ENCODE assay signal across 15 cellular contexts in the genomic region with DNA sequence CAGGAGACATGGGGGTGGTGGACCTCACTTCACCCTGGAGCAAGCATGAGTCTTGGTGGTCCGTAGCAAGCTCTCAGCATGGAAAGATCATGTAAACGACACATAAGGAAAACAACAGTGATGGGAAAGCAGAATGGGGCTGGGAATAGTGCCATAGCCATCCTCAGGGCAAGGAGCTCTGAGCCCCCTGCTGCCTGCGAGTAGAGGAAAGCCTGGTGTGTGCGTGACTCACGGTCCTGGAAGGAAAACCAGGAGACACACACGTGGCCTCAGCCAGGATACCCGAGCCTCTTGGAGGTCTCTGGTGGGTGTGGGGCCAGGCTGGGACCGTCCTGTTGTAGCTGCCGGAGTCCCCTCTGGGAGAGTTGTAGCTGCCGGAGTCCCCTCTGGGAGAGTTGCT. TPM values are rescaled to one million over a fixed set of nuclear protein-coding genes. Genes with fewer than 3 reads are reported as not detected.
DNase-seq lines count a peak whose midpoint lies in the region; ATAC-seq and TF ChIP-seq lines count a peak whose summit lies in the region.
"Had no signal": no experiment of that assay in that cellular context is flagged by ENCODE, and none has a peak within 500 bp of the region (broad histone marks: within the 10 kb centered on the region; RNA-seq: fewer than 3 reads in every experiment).

No MANE protein-coding gene starts in this region.

- H3K4me1 ChIP-seq in lower lobe of right lung = peaks cover 9% of the 10 kb centered on the region

- H3K9me3 Mint-ChIP-seq in endothelial cell (ENCODE audit: unreplicated experiment) = no peaks in the 10 kb centered on the region

- H3K27me3 ChIP-seq in lower lobe of right lung (ENCODE audit: low read depth) = no peaks in the 10 kb centered on the region
- H3K27me3 ChIP-seq: dorsolateral prefrontal cortex had no signal

- peaks cover 22% of the 10 kb centered on the region for H3K27me3 Mint-ChIP-seq in endothelial cell (ENCODE audit: unreplicated experiment)

- peaks cover 30% of the 10 kb centered on the region for H3K4me1 Mint-ChIP-seq in endothelial cell (ENCODE audit: unreplicated experiment)
- H3K4me1 Mint-ChIP-seq: GM23338 had no signal

- peaks cover 60% of the 10 kb centered on the region for H3K36me3 Mint-ChIP-seq in endothelial cell (ENCODE audit: low read depth, unreplicated experiment)

- ATAC-seq in lower lobe of right lung (no peak), HG02885 (IDR thresholded peaks at IDR 0.05; ENCODE audit: poor library complexity, unreplicated experiment) (no peak), GM21526 (IDR thresholded peaks at IDR 0.05; ENCODE audit: low FRiP score, unreplicated experiment) (no peak)
- ATAC-seq: GM23338 had no signal

- peak overlapping the region; percentile 89 for H3K4me3 Mint-ChIP-seq in endothelial cell (ENCODE audit: unreplicated experiment)
- H3K4me3 Mint-ChIP-seq: GM23338 had no signal

- DNase-seq in AG08396 (ENCODE audit: low spot score) (peak; percentile 64), HT1080 (ENCODE audit: low read depth) (peak; percentile 56), endothelial cell (ENCODE audit: low spot score) (no peak), lower lobe of right lung (no peak), NCI-H748 (lab: John Stamatoyannopoulos, UW; ENCODE audit: unreplicated experiment) (no peak), kidney glomerular epithelial cell (lab: John Stamatoyannopoulos, UW) (no peak)
- DNase-seq: activated CD4-positive, CD25-positive, alpha-beta regulatory T cell; COR-L47; mesendoderm; NCI-H1105 treated with DMSO at 0.1 percent for 48 hours had no signal

- intact Hi-C loops in lower lobe of right lung (cut with DNase I) = no loop called here

- H3K27ac Mint-ChIP-seq in endothelial cell (ENCODE audit: unreplicated experiment) = peak overlapping the region; percentile 72
- H3K27ac Mint-ChIP-seq: GM23338 had no signal

- H3K27ac ChIP-seq in lower lobe of right lung = no peak overlapping the region

- no peaks in the 10 kb centered on the region for H3K36me3 ChIP-seq in lower lobe of right lung

- H3K4me3 ChIP-seq in lower lobe of right lung = peak overlapping the region; percentile 29
- H3K4me3 ChIP-seq: dorsolateral prefrontal cortex, GM23338, smooth muscle cell had no signal

- no peaks in the 10 kb centered on the region for H3K9me3 ChIP-seq in lower lobe of right lung

- TF ChIP-seq CTCF in endothelial cell (IDR thresholded peaks at IDR 0.05; ENCODE audit: unreplicated experiment) (no peak), lower lobe of right lung (IDR thresholded peaks at IDR 0.05) (no peak)

RNA-seq across cellular contexts. Expression of gene SHANK3, which starts 12.4 kb away (rescaled TPM):
- total RNA-seq in HT1080 (2014; rRNA removed; shearing (Covaris generic)) = 0.58 and 0.63 TPM in 2 replicates
- 0.51 TPM in 2 replicates for polyA plus RNA-seq in HT1080 (2015; cell fraction: cytosol; rRNA removed)
- polyA plus RNA-seq in HT1080 (2015; cell fraction: nucleus; rRNA removed) = 0.39 and 0.85 TPM in 2 replicates
- total RNA-seq in endothelial cell (ENCODE audit: unreplicated experiment) (223 TPM), lower lobe of right lung (50.6 TPM)

RNA-seq across cellular contexts. Expression of gene ACR, which starts 53.0 kb away (rescaled TPM):
- total RNA-seq in HT1080 (2014; rRNA removed; shearing (Covaris generic)) = not detected in 2 replicates
- not detected in 2 replicates for polyA plus RNA-seq in HT1080 (2015; cell fraction: cytosol; rRNA removed)
- polyA plus RNA-seq in HT1080 (2015; cell fraction: nucleus; rRNA removed) = not detected in 2 replicates
- total RNA-seq in endothelial cell (ENCODE audit: unreplicated experiment) (2.8 TPM), lower lobe of right lung (0.62 TPM)
- total RNA-seq: GM23338 had no signal
- polyA plus RNA-seq: GM23338, smooth muscle cell had no signal

RNA-seq across cellular contexts. Expression of gene ARSA, which starts 57.0 kb away (rescaled TPM):
- total RNA-seq in HT1080 (2014; rRNA removed; shearing (Covaris generic)) = 11.0 and 11.3 TPM in 2 replicates
- polyA plus RNA-seq in HT1080 (2015; cell fraction: cytosol; rRNA removed) = 14.5 and 16.0 TPM in 2 replicates
- 48.9 and 53.9 TPM in 2 replicates for polyA plus RNA-seq in HT1080 (2015; cell fraction: nucleus; rRNA removed)
- total RNA-seq in endothelial cell (ENCODE audit: unreplicated experiment) (59.6 TPM), lower lobe of right lung (53.5 TPM)

Comparison
In these comparisons a context has a peak if more than half of its experiments do, and no peak if none do; other contexts are left out.
1. DNase-seq: peak in AG08396 (single experiment) and HT1080 (single experiment); none in endothelial cell (single experiment), lower lobe of right lung (single experiment), NCI-H748 (single experiment) and kidney glomerular epithelial cell (single experiment).
2. RNA of gene SHANK3, which starts 12.4 kb away (total RNA-seq): 223 TPM in endothelial cell (single experiment) and 50.6 TPM in lower lobe of right lung (single experiment); 0.58 to 0.63 TPM in HT1080; every median in the first group is over 10 times any median in the second.